Comparison of ENCODE assay signal across 4 cellular contexts in the genomic region with DNA sequence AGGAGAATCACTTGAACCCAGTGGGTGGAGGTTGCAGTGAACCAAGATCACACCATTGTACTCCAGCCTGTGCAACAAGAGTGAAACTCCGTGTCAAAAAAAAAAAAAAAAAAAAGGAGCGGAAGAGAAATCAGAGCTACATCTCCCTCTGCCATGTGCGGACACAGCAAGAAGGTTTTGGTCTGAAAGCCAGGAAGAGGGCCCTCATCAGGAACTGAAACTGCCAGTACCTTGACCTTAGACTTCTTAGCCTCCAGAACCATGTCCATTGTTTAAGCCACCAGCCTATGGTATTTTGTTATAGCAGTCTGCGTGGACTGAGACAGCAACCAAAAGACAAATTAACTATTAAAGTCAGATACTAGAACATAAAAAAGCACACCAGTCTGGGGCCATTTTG. TPM values are rescaled to one million over a fixed set of nuclear protein-coding genes. Genes with fewer than 3 reads are reported as not detected.
"Had no signal": no experiment of that assay in that cellular context is flagged by ENCODE, and none has a peak within 500 bp of the region (broad histone marks: within the 10 kb centered on the region; RNA-seq: fewer than 3 reads in every experiment).

No MANE protein-coding gene starts in this region.

- DNase-seq: GDM1, GF-D8 had no signal

- ATAC-seq: GM12878 had no signal

- H3K4me3 ChIP-seq: GM12878 had no signal

RNA-seq across cellular contexts. Expression of a gene that starts 52.8 kb away (rescaled TPM):
- total RNA-seq: G401, GM12878 had no signal
- polyA plus RNA-seq: GM12878 had no signal
